Comparison of ENCODE assay signal across 25 cellular contexts in the genomic region with DNA sequence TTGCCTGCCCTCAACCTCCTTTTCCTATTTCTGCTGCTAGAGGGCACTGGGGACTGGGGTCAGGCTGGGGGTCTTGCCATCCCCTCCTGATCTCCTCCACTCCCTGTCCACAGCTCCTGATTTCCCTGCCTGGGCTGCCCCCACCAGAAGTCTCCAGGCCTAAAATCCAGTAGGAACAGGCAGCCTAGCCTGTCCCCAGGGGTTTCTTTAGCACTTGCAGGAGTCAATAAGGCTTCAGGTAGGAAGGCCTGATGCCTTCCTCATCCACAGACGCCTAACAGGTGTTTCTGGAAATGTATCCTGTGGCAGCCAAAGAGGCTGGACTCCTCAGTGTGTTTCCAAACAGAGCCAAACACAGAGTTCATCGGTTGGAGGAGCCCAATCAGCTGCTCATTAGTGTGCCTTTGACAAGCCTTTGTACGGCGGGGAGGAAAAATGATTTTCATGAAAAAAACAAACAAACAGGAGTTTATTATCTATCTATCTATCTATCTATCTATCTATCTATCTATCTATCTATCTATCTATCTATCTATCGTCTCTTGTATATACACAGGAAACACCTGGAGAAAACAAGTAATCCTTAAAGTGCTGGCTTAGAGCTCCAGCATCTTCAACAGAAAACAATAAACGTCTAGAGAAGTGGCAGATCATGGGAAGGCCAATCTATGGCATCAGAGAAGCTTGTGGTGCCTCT. TPM values are rescaled to one million over a fixed set of nuclear protein-coding genes. Genes with fewer than 3 reads are reported as not detected.
"Had no signal": no experiment of that assay in that cellular context is flagged by ENCODE, and none has a peak within 500 bp of the region (broad histone marks: within the 10 kb centered on the region; RNA-seq: fewer than 3 reads in every experiment).

No MANE protein-coding gene starts in this region.

- H3K4me1 ChIP-seq: neural progenitor cell had no signal

- H3K27ac ChIP-seq: brain microvascular endothelial cell, hepatocyte, neural progenitor cell, right lobe of liver, thyroid gland, upper lobe of right lung had no signal

- DNase-seq: activated CD4-positive, alpha-beta T cell treated with anti-CD3 and anti-CD28 coated beads for 36 hours; activated CD4-positive, CD25-positive, alpha-beta regulatory T cell; activated gamma-delta T cell treated with Interleukin-2 at 50 U/mL for 16 hours; activated naive CD4-positive, alpha-beta T cell treated with anti-CD3 and anti-CD28 coated beads, Interleukin-2, amount 50 U/mL, for 16 hours; activated T-cell treated with anti-CD3 and anti-CD28 coated beads, Interleukin-2, amount 50 U/mL, for 1 hour; amniotic stem cell; brain microvascular endothelial cell; central memory CD4-positive, alpha-beta T cell; glutamatergic neuron; islet precursor cell; naive thymus-derived CD8-positive, alpha-beta T cell; stimulated activated CD4-positive, alpha-beta T cell treated with anti-CD3 and anti-CD28 coated beads, Interleukin-4, amount 100 ng/mL, for 24 hours; substantia nigra; thyroid gland had no signal

- H3K27me3 ChIP-seq: brain microvascular endothelial cell, hepatocyte, neural progenitor cell, right lobe of liver, thyroid gland, upper lobe of right lung had no signal

- H3K9me3 ChIP-seq: right lobe of liver, thyroid gland, upper lobe of right lung had no signal

- H3K4me3 ChIP-seq: hepatocyte, neural progenitor cell, right lobe of liver, thyroid gland, upper lobe of right lung had no signal

- H3K36me3 Mint-ChIP-seq: naive thymus-derived CD8-positive, alpha-beta T cell; neural progenitor cell; stimulated activated memory B cell treated with anti-CD40 and anti-IgM and Interleukin-4, amounts not matched to agents 10 μg/mL and 1 μg/mL and 100 μg/mL, for 72 hours had no signal

- H3K36me3 ChIP-seq: brain microvascular endothelial cell, neural progenitor cell, right lobe of liver, thyroid gland, upper lobe of right lung had no signal

- H3K79me2 ChIP-seq: hepatocyte had no signal

- H3K4me2 ChIP-seq: hepatocyte, neural progenitor cell had no signal

- H3K9ac ChIP-seq: neural progenitor cell had no signal

- H2AFZ ChIP-seq: hepatocyte, neural progenitor cell had no signal

- ATAC-seq: activated CD4-positive, alpha-beta T cell treated with anti-CD3 and anti-CD28 coated beads for 36 hours; naive thymus-derived CD8-positive, alpha-beta T cell; right lobe of liver; stimulated activated memory B cell treated with anti-CD40 and anti-IgM and Interleukin-4, amounts not matched to agents 10 μg/mL and 1 μg/mL and 100 μg/mL, for 72 hours; stimulated activated naive CD8-positive, alpha-beta T cell treated with anti-CD3 and anti-CD28 coated beads, Interleukin-15, amount 100 ng/mL, for 72 hours; upper lobe of right lung had no signal

- FAIRE-seq: astrocyte, frontal cortex had no signal

- H3K4me3 Mint-ChIP-seq: activated CD4-positive, alpha-beta T cell treated with anti-CD3 and anti-CD28 coated beads for 36 hours; naive thymus-derived CD8-positive, alpha-beta T cell; neural progenitor cell; stimulated activated memory B cell treated with anti-CD40 and anti-IgM and Interleukin-4, amounts not matched to agents 10 μg/mL and 1 μg/mL and 100 μg/mL, for 72 hours; stimulated activated naive CD8-positive, alpha-beta T cell treated with anti-CD3 and anti-CD28 coated beads, Interleukin-15, amount 100 ng/mL, for 72 hours had no signal

- H3K4me1 Mint-ChIP-seq: neural progenitor cell had no signal

- H3K27ac Mint-ChIP-seq: activated CD4-positive, alpha-beta T cell treated with anti-CD3 and anti-CD28 coated beads for 36 hours; neural progenitor cell; stimulated activated memory B cell treated with anti-CD40 and anti-IgM and Interleukin-4, amounts not matched to agents 10 μg/mL and 1 μg/mL and 100 μg/mL, for 72 hours; stimulated activated naive CD8-positive, alpha-beta T cell treated with anti-CD3 and anti-CD28 coated beads, Interleukin-15, amount 100 ng/mL, for 72 hours had no signal

- H3K9me3 Mint-ChIP-seq: naive thymus-derived CD8-positive, alpha-beta T cell; neural progenitor cell; stimulated activated naive CD8-positive, alpha-beta T cell treated with anti-CD3 and anti-CD28 coated beads, Interleukin-15, amount 100 ng/mL, for 72 hours had no signal

RNA-seq across cellular contexts. Expression of gene RAET1E, which starts 3.7 kb away (rescaled TPM):
- total RNA-seq: activated CD4-positive, alpha-beta T cell treated with anti-CD3 and anti-CD28 coated beads for 36 hours; astrocyte; frontal cortex; hepatocyte; liver; naive thymus-derived CD8-positive, alpha-beta T cell; right lobe of liver; T-helper 1 cell treated with Interleukin-12 subunit alpha and Interleukin-12 subunit beta and Interleukin-4 antibody, amounts not matched to agents 30 ng/mL and 1 ng/mL, for 36 hours had no signal
- polyA plus RNA-seq: hepatocyte; liver; naive thymus-derived CD8-positive, alpha-beta T cell had no signal

RNA-seq across cellular contexts. Expression of gene RAET1G, which starts 21.3 kb away (rescaled TPM):
- total RNA-seq: activated CD4-positive, alpha-beta T cell treated with anti-CD3 and anti-CD28 coated beads for 36 hours; astrocyte; frontal cortex; liver; naive thymus-derived CD8-positive, alpha-beta T cell; right lobe of liver; skeletal muscle tissue; T-helper 1 cell treated with Interleukin-12 subunit alpha and Interleukin-12 subunit beta and Interleukin-4 antibody, amounts not matched to agents 30 ng/mL and 1 ng/mL, for 36 hours had no signal
- polyA plus RNA-seq: liver; naive thymus-derived CD8-positive, alpha-beta T cell had no signal

RNA-seq across cellular contexts. Expression of gene ULBP2, which starts 40.2 kb away (rescaled TPM):
- total RNA-seq: naive thymus-derived CD8-positive, alpha-beta T cell; skeletal muscle tissue had no signal
